In genomic region chr13:114004416-114005205, GRCh38 we compare ENCODE assay signal across 11 cellular contexts. TPM values are rescaled to one million over a fixed set of nuclear protein-coding genes. Genes with fewer than 3 reads are reported as not detected.
DNase-seq lines count a peak whose midpoint lies in the region; ATAC-seq and TF ChIP-seq lines count a peak whose summit lies in the region.
"Had no signal": no experiment of that assay in that cellular context is flagged by ENCODE, and none has a peak within 500 bp of the region (broad histone marks: within the 10 kb centered on the region; RNA-seq: fewer than 3 reads in every experiment).

No MANE protein-coding gene starts in this region.

- no peak for TF ChIP-seq CTCF in cardiac fibroblast (IDR thresholded peaks at IDR 0.05; ENCODE audit: low read depth, low read length)
- no peak for TF ChIP-seq CTCF in lung (IDR thresholded peaks at IDR 0.05; ENCODE audit: control extremely low read depth, extremely low read depth)
- no peak for TF ChIP-seq CTCF in suprapubic skin (IDR thresholded peaks at IDR 0.05)
- no peak for TF ChIP-seq CTCF in prostate gland (IDR thresholded peaks at IDR 0.05)

- H3K36me3 ChIP-seq in lung (ENCODE audit: control insufficient read depth in 2 of 2, insufficient read depth in 2 of 2, low read length in 2 of 2) (peaks cover 0 to 26% of the 10 kb centered on the region in 2 donors), suprapubic skin (peaks cover 15% of the 10 kb centered on the region), prostate gland (peaks cover 0 to 6% of the 10 kb centered on the region in 2 donors)
- H3K36me3 ChIP-seq: SJCRH30 had no signal

- H3K4me3 Mint-ChIP-seq in activated naive CD8-positive, alpha-beta T cell: no peak overlapping the region
- H3K4me3 Mint-ChIP-seq in activated naive CD8-positive, alpha-beta T cell treated with anti-CD3 and anti-CD28 coated beads for 36 hours: no peak overlapping the region
- H3K4me3 Mint-ChIP-seq: neural crest cell had no signal

- H3K27ac ChIP-seq in lung (ENCODE audit: low read depth in 1 of 2, low read length in 1 of 2): no peak overlapping the region
- no peak overlapping the region for H3K27ac ChIP-seq in suprapubic skin
- no peak overlapping the region for H3K27ac ChIP-seq in prostate gland
- H3K27ac ChIP-seq: SJCRH30 had no signal

- no peak for TF ChIP-seq EP300 in suprapubic skin (IDR thresholded peaks at IDR 0.05)

- H3K27ac Mint-ChIP-seq in activated naive CD8-positive, alpha-beta T cell: peak overlapping the region; percentile 2
- no peak overlapping the region for H3K27ac Mint-ChIP-seq in activated naive CD8-positive, alpha-beta T cell treated with anti-CD3 and anti-CD28 coated beads for 36 hours

- 88 to 90% methylated on average over 41 of the region's 41 CpGs for WGBS in lung, 2 donors
- WGBS in suprapubic skin: 83% methylated on average over 41 of the region's 41 CpGs
- WGBS in prostate gland: 87% methylated on average over 41 of the region's 41 CpGs

- no peaks in the 10 kb centered on the region for H3K9me3 ChIP-seq in lung (ENCODE audit: control insufficient read depth in 2 of 2, insufficient read depth in 1 of 2, low read length in 1 of 2)
- H3K9me3 ChIP-seq in suprapubic skin: no peaks in the 10 kb centered on the region
- H3K9me3 ChIP-seq in prostate gland: no peaks in the 10 kb centered on the region
- H3K9me3 ChIP-seq: SJCRH30 had no signal

- peaks cover 5% of the 10 kb centered on the region for H3K36me3 Mint-ChIP-seq in activated naive CD8-positive, alpha-beta T cell
- no peaks in the 10 kb centered on the region for H3K36me3 Mint-ChIP-seq in activated naive CD8-positive, alpha-beta T cell treated with anti-CD3 and anti-CD28 coated beads for 36 hours

- ATAC-seq in lung (ENCODE audit: insufficient read depth, low FRiP score): peak; percentile 53

- intact Hi-C loops in prostate gland (cut with DNase I): no loop called here

- H3K4me1 Mint-ChIP-seq in activated naive CD8-positive, alpha-beta T cell (ENCODE audit: low read depth): peaks cover 2% of the 10 kb centered on the region
- peaks cover 2% of the 10 kb centered on the region for H3K4me1 Mint-ChIP-seq in activated naive CD8-positive, alpha-beta T cell treated with anti-CD3 and anti-CD28 coated beads for 36 hours
- H3K4me1 Mint-ChIP-seq: neural crest cell had no signal

- TF ChIP-seq POLR2A in suprapubic skin (IDR thresholded peaks at IDR 0.05) (no peak), prostate gland (IDR thresholded peaks at IDR 0.05) (no peak)

- H3K4me3 ChIP-seq in cardiac fibroblast (replicated peaks in 1 of 2; ENCODE audit: low read depth in 2 of 2, low read length in 2 of 2) (no peak overlapping the region), lung (no peak overlapping the region), suprapubic skin (no peak overlapping the region), prostate gland (no peak overlapping the region)
- H3K4me3 ChIP-seq: SJCRH30 had no signal

- no peaks in the 10 kb centered on the region for H3K9me3 Mint-ChIP-seq in activated naive CD8-positive, alpha-beta T cell (ENCODE audit: low read depth)
- H3K9me3 Mint-ChIP-seq in activated naive CD8-positive, alpha-beta T cell treated with anti-CD3 and anti-CD28 coated beads for 36 hours: no peaks in the 10 kb centered on the region
- H3K9me3 Mint-ChIP-seq: neural crest cell had no signal

- H3K4me1 ChIP-seq in lung (ENCODE audit: control insufficient read depth in 2 of 2, insufficient read depth in 2 of 2, low read length in 2 of 2): no peaks in the 10 kb centered on the region
- H3K4me1 ChIP-seq in suprapubic skin: no peaks in the 10 kb centered on the region
- no peaks in the 10 kb centered on the region for H3K4me1 ChIP-seq in prostate gland (replicated peaks)
- H3K4me1 ChIP-seq: SJCRH30 had no signal

- H3K27me3 ChIP-seq in lung (ENCODE audit: control insufficient read depth, insufficient read depth): no peaks in the 10 kb centered on the region
- H3K27me3 ChIP-seq in suprapubic skin: no peaks in the 10 kb centered on the region
- H3K27me3 ChIP-seq in prostate gland (replicated peaks; ENCODE audit: insufficient read depth): no peaks in the 10 kb centered on the region
- H3K27me3 ChIP-seq: SJCRH30 had no signal

- no peak for DNase-seq in activated naive CD8-positive, alpha-beta T cell treated with anti-CD3 and anti-CD28 coated beads for 36 hours
- DNase-seq in cardiac fibroblast (ENCODE audit: low read depth in 2 of 2) (peak; percentile 87 to 88), lung (ENCODE audit: low spot score) (no peak), suprapubic skin (ENCODE audit: low spot score in 2 of 2) (peak; percentile 57 to 63), NCI-H2196 treated with DMSO at 0.1 percent for 48 hours (lab: John Stamatoyannopoulos, UW; ENCODE audit: unreplicated experiment) (no peak), NCI-H69 (lab: John Stamatoyannopoulos, UW) (no peak), prostate gland (ENCODE audit: low spot score) (no peak)
- DNase-seq: activated CD4-positive, alpha-beta T cell treated with anti-CD3 and anti-CD28 coated beads, Interleukin-2, amount 50 U/mL, for 4 hours; SJCRH30 had no signal

- H3K27me3 Mint-ChIP-seq in activated naive CD8-positive, alpha-beta T cell: no peaks in the 10 kb centered on the region
- H3K27me3 Mint-ChIP-seq in activated naive CD8-positive, alpha-beta T cell treated with anti-CD3 and anti-CD28 coated beads for 36 hours: no peaks in the 10 kb centered on the region

RNA-seq across cellular contexts. Expression of gene C13orf46, which starts 30.7 kb away (rescaled TPM):
- total RNA-seq in activated naive CD8-positive, alpha-beta T cell treated with anti-CD3 and anti-CD28 coated beads for 36 hours: under 1 TPM; 0.96 to 0.99 TPM
- 10 to 100 TPM in 1 of 2 donors, 1 to 10 TPM in 1; 1.1 to 11.3 TPM for total RNA-seq in lung
- 10 to 100 TPM in 1 of 2 donors, 1 to 10 TPM in 1; 2.7 to 10.1 TPM for polyA plus RNA-seq in lung
- total RNA-seq in suprapubic skin: 1 to 10 TPM in 1 of 4 donors, under 1 TPM in 3; 0.16 to 1.4 (median 0.53) TPM
- total RNA-seq in prostate gland: 1 to 10 TPM; 8.0 to 9.9 TPM

Comparison
In these comparisons a context has a peak if more than half of its experiments do, and no peak if none do; other contexts are left out.
1. DNase-seq: peak in cardiac fibroblast (2 of 2) and suprapubic skin (2 of 2); none in activated naive CD8-positive, alpha-beta T cell treated with anti-CD3 and anti-CD28 coated beads for 36 hours (single experiment), lung (single experiment), NCI-H2196 treated with DMSO at 0.1 percent for 48 hours (single experiment), NCI-H69 (single experiment) and prostate gland (single experiment).